In the genomic region with DNA sequence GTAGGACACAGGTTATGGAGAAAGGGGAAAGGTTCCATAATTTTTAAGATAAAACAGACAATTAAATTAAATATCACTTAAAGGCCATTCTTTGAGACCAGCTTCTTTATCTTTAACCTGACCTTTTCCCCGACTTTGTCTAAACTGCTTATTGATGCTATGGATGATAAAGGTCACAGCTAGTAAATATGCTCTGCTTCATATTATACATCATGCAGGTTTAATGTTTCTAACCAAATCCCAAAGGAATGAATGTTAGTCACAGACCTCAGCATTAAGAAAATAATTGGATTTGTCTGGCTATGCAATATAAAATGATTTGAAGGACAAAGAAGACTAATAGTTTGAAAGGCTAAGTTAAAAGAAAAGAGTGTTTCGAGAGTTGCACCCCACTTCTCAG, we compare ENCODE assay signal across 27 cellular contexts.
"Had no signal": no experiment of that assay in that cellular context is flagged by ENCODE, and none has a peak within 500 bp of the region (broad histone marks: within the 10 kb centered on the region; RNA-seq: fewer than 3 reads in every experiment).

No MANE protein-coding gene starts in this region.

- H3K36me3 ChIP-seq: colonic mucosa, lower lobe of right lung, prostate gland, sigmoid colon, suprapubic skin, transverse colon, upper lobe of right lung, vagina had no signal

- H3K4me3 ChIP-seq: colonic mucosa, lower lobe of right lung, prostate gland, sigmoid colon, skin epidermis, suprapubic skin, transverse colon, upper lobe of right lung, vagina had no signal

- DNase-seq: colonic mucosa; effector CD8-positive, alpha-beta T cell; endodermal cell; foreskin melanocyte; hypothalamus; immature natural killer cell; islet precursor cell; left ventricle myocardium superior; lower lobe of right lung; naive thymus-derived CD8-positive, alpha-beta T cell; nephron progenitor cell; nucleus accumbens; right cardiac atrium; sigmoid colon; stimulated activated CD4-positive, alpha-beta T cell treated with anti-CD3 and anti-CD28 coated beads, Interleukin-15, amount 100 ng/mL, for 24 hours; stimulated activated CD4-positive, alpha-beta T cell treated with anti-CD3 and anti-CD28 coated beads, Interleukin-4, amount 100 ng/mL, for 1 hour; stimulated activated CD8-positive, alpha-beta memory T cell treated with anti-CD3 and anti-CD28 coated beads, Interleukin-4, amount 100 ng/mL, for 48 hours; stimulated activated naive CD4-positive, alpha-beta T cell; stimulated activated naive CD8-positive, alpha-beta T cell treated with anti-CD3 and anti-CD28 coated beads, Interleukin-15, amount 100 ng/mL, for 72 hours; transverse colon; upper lobe of right lung had no signal

- H3K9me3 Mint-ChIP-seq: dendritic cell treated with granulocyte-macrophage colony-stimulating factor and Interleukin-4, amounts not matched to agents 40 ng/mL and 50 ng/mL, for 4 days; endodermal cell; immature natural killer cell; naive thymus-derived CD8-positive, alpha-beta T cell; nephron progenitor cell; stimulated activated naive CD8-positive, alpha-beta T cell treated with anti-CD3 and anti-CD28 coated beads, Interleukin-15, amount 100 ng/mL, for 72 hours had no signal

- H3K4me1 Mint-ChIP-seq: immature natural killer cell; naive thymus-derived CD8-positive, alpha-beta T cell; stimulated activated naive CD8-positive, alpha-beta T cell treated with anti-CD3 and anti-CD28 coated beads, Interleukin-15, amount 100 ng/mL, for 72 hours had no signal

- H3K27me3 Mint-ChIP-seq: dendritic cell treated with granulocyte-macrophage colony-stimulating factor and Interleukin-4, amounts not matched to agents 40 ng/mL and 50 ng/mL, for 4 days; stimulated activated naive CD8-positive, alpha-beta T cell treated with anti-CD3 and anti-CD28 coated beads, Interleukin-15, amount 100 ng/mL, for 72 hours had no signal

- H3K4me3 Mint-ChIP-seq: dendritic cell treated with granulocyte-macrophage colony-stimulating factor and Interleukin-4, amounts not matched to agents 40 ng/mL and 50 ng/mL, for 4 days; endodermal cell; immature natural killer cell; naive thymus-derived CD8-positive, alpha-beta T cell; nephron progenitor cell; stimulated activated naive CD8-positive, alpha-beta T cell treated with anti-CD3 and anti-CD28 coated beads, Interleukin-15, amount 100 ng/mL, for 72 hours had no signal

- H3K27me3 ChIP-seq: colonic mucosa, sigmoid colon, suprapubic skin, transverse colon, upper lobe of right lung, vagina had no signal

- H3K27ac ChIP-seq: colonic mucosa, epithelial cell of prostate, lower lobe of right lung, prostate gland, sigmoid colon, skin epidermis, suprapubic skin, transverse colon, upper lobe of right lung, vagina had no signal

- H3K36me3 Mint-ChIP-seq: naive thymus-derived CD8-positive, alpha-beta T cell had no signal

- H3K27ac Mint-ChIP-seq: dendritic cell treated with granulocyte-macrophage colony-stimulating factor and Interleukin-4, amounts not matched to agents 40 ng/mL and 50 ng/mL, for 4 days; endodermal cell; immature natural killer cell; naive thymus-derived CD8-positive, alpha-beta T cell; nephron progenitor cell; stimulated activated naive CD8-positive, alpha-beta T cell treated with anti-CD3 and anti-CD28 coated beads, Interleukin-15, amount 100 ng/mL, for 72 hours had no signal

- H3K9me3 ChIP-seq: colonic mucosa, lower lobe of right lung, prostate gland, sigmoid colon, suprapubic skin, transverse colon, upper lobe of right lung, vagina had no signal

- H3K4me1 ChIP-seq: colonic mucosa, lower lobe of right lung, prostate gland, sigmoid colon, suprapubic skin, transverse colon, upper lobe of right lung, vagina had no signal
